ENCODE assay signal across 8 cellular contexts in genomic region chr1:205883792-205884191, GRCh38. TPM values are rescaled to one million over a fixed set of nuclear protein-coding genes. Genes with fewer than 3 reads are reported as not detected.
"Had no signal": no experiment of that assay in that cellular context is flagged by ENCODE, and none has a peak within 500 bp of the region (broad histone marks: within the 10 kb centered on the region; RNA-seq: fewer than 3 reads in every experiment).

No MANE protein-coding gene starts in this region.

- ATAC-seq: GM12878 had no signal

- H3K4me3 ChIP-seq: GM12878 had no signal

- FAIRE-seq: GM12878, GM12891, GM12892, GM18507, GM19239 had no signal

- DNase-seq: GDM1, GF-D8 had no signal

RNA-seq across cellular contexts. Expression of gene PM20D1, which starts 33.9 kb away (rescaled TPM):
- total RNA-seq: G401, GM12878 had no signal
- polyA plus RNA-seq: GM12878 had no signal

RNA-seq across cellular contexts. Expression of gene SLC26A9, which starts 59.5 kb away (rescaled TPM):
- total RNA-seq: G401 had no signal
